ENCODE assay signal across 8 cellular contexts in the genomic region with DNA sequence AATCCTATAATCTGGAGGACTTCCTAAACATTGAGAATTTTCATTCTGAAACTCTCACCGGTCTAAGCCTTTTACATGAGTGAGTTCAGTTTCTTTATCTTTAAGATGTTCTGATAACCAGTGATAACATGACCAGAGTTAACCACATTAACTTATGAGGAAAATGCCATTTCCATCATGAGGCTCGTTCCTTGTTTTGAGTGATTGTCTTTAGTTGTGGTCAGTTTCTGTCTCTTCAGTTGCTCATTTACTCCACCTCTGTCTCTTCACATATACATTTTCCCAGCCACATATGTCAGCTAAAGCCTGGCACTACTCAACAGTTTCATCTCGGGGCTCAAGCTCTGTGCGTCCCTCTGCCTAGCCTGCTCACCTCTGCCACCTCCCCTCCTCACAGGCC.
DNase-seq lines count a peak whose midpoint lies in the region; ATAC-seq and TF ChIP-seq lines count a peak whose summit lies in the region.

No MANE protein-coding gene starts in this region.

- ATAC-seq in left ventricle myocardium superior (no peak), GM18511 (IDR thresholded peaks at IDR 0.05; ENCODE audit: unreplicated experiment) (no peak), T-helper 17 cell (no peak)

- peaks cover 12% of the 10 kb centered on the region for H3K36me3 Mint-ChIP-seq in T-helper 17 cell (ENCODE audit: low read depth)

- peak overlapping the region; percentile 80 for H3K27ac ChIP-seq in left ventricle myocardium inferior (replicated peaks)
- peak overlapping the region; percentile 84 to 95 for H3K27ac ChIP-seq in coronary artery
- H3K27ac ChIP-seq in osteoblast (ENCODE audit: low read depth, low read length), result peak overlapping the region; percentile 82
- peak overlapping the region; percentile 66 to 77 for H3K27ac ChIP-seq in uterus

- H3K4me3 Mint-ChIP-seq in T-helper 17 cell, result no peak overlapping the region

- H3K4me1 Mint-ChIP-seq in T-helper 17 cell, result no peaks in the 10 kb centered on the region

- intact Hi-C loops in left ventricle myocardium inferior (cut with micrococcal nuclease) (no loop called here), left ventricle myocardium superior (cut with micrococcal nuclease) (no loop called here), uterus (cut with DNase I; ENCODE audit: low total_unique reads) (no loop called here)

- DNase-seq in left ventricle myocardium inferior, result no peak
- no peak for DNase-seq in left ventricle myocardium superior
- no peak for DNase-seq in coronary artery (ENCODE audit: low spot score)
- no peak for DNase-seq in osteoblast (ENCODE audit: insufficient read length, low spot score, missing footprints)
- DNase-seq in uterus, result no peak
- no peak for DNase-seq in T-helper 17 cell
- DNase-seq in SW480 (ENCODE audit: low spot score), result no peak

- H3K79me2 ChIP-seq in osteoblast (ENCODE audit: insufficient read depth, low read length), result no peaks in the 10 kb centered on the region

- H3K27me3 ChIP-seq in left ventricle myocardium inferior (ENCODE audit: low read depth) (no peaks in the 10 kb centered on the region), osteoblast (ENCODE audit: insufficient read depth, low read length) (no peaks in the 10 kb centered on the region), uterus (no peaks in the 10 kb centered on the region)

- TF ChIP-seq CTCF in left ventricle myocardium inferior (IDR thresholded peaks at IDR 0.05; ENCODE audit: borderline replicate concordance) (no peak), coronary artery (IDR thresholded peaks at IDR 0.05) (no peak), osteoblast (IDR thresholded peaks at IDR 0.05; ENCODE audit: extremely low read depth, low read depth, low read length) (no peak), uterus (IDR thresholded peaks at IDR 0.05) (no peak)

- H3K9me3 ChIP-seq in left ventricle myocardium inferior (replicated peaks) (peaks cover 7% of the 10 kb centered on the region), osteoblast (ENCODE audit: low read depth, low read length) (no peaks in the 10 kb centered on the region), uterus (no peaks in the 10 kb centered on the region), T-helper 17 cell (ENCODE audit: control insufficient read depth, low read length, poor library complexity, severe bottlenecking) (no peaks in the 10 kb centered on the region)

- H2AFZ ChIP-seq in osteoblast (ENCODE audit: low read length), result no peak overlapping the region

- no peaks in the 10 kb centered on the region for H3K27me3 Mint-ChIP-seq in T-helper 17 cell

- no peak overlapping the region for H3K4me3 ChIP-seq in left ventricle myocardium inferior
- H3K4me3 ChIP-seq in coronary artery, result no peak overlapping the region
- H3K4me3 ChIP-seq in osteoblast (ENCODE audit: insufficient read depth, low read length), result peak overlapping the region; percentile 10
- H3K4me3 ChIP-seq in uterus, result no peak overlapping the region

- peaks cover 5% of the 10 kb centered on the region for H3K36me3 ChIP-seq in left ventricle myocardium inferior
- no peaks in the 10 kb centered on the region for H3K36me3 ChIP-seq in osteoblast (ENCODE audit: insufficient read depth, low read length)
- no peaks in the 10 kb centered on the region for H3K36me3 ChIP-seq in uterus

- no peak overlapping the region for H3K27ac Mint-ChIP-seq in T-helper 17 cell

- H3K4me2 ChIP-seq in osteoblast (ENCODE audit: insufficient read depth, low read length), result peak overlapping the region; percentile 74

- no peaks in the 10 kb centered on the region for H4K20me1 ChIP-seq in osteoblast (ENCODE audit: insufficient read depth, low read length)

- no peak for TF ChIP-seq POLR2A in uterus (IDR thresholded peaks at IDR 0.05)

- H3K4me1 ChIP-seq in left ventricle myocardium inferior (peaks cover 22% of the 10 kb centered on the region), osteoblast (ENCODE audit: insufficient read depth, low read length) (peaks cover 39% of the 10 kb centered on the region), uterus (no peaks in the 10 kb centered on the region)
